9 cellular contexts compared by ENCODE assay signal in genomic region chr3:194255252-194256039, GRCh38.
DNase-seq lines count a peak whose midpoint lies in the region; ATAC-seq and TF ChIP-seq lines count a peak whose summit lies in the region.
"Had no signal": no experiment of that assay in that cellular context is flagged by ENCODE, and none has a peak within 500 bp of the region (broad histone marks: within the 10 kb centered on the region; RNA-seq: fewer than 3 reads in every experiment).

No MANE protein-coding gene starts in this region.

- peak overlapping the region; percentile 37; the same call in 1 of the 2 replicates for H3K9ac ChIP-seq in OCI-LY3 (ENCODE audit: low read length)
- H3K9ac ChIP-seq: KMS-11 had no signal

- H3K4me3 ChIP-seq in OCI-LY3 (ENCODE audit: low read length) = peak overlapping the region; percentile 39
- H3K4me3 ChIP-seq in left lung = no peak overlapping the region

- H2AFZ ChIP-seq in OCI-LY3 (ENCODE audit: low read depth, low read length) = peak overlapping the region; percentile 88

- peak; percentile 13 for DNase-seq in activated T-helper 1 cell treated with anti-CD3 and anti-CD28 coated beads, Interleukin-12 subunit alpha, Interleukin-12 subunit beta, Interleukin-2, Interleukin-4 antibody, amounts not matched to agents 30 ng/mL and 10 ng/mL and 1 ng/mL, durations not matched to agents 14 hours and 24 hours and 36 hours (ENCODE audit: low spot score)
- peak; percentile 87 to 91 for DNase-seq in left lung
- peak; percentile 19 for DNase-seq in stimulated activated CD8-positive, alpha-beta memory T cell treated with anti-CD3 and anti-CD28 coated beads, Interleukin-12 subunit alpha, Interleukin-12 subunit beta, amount 100 ng/mL, for 24 hours (ENCODE audit: extremely low read depth)

- peaks cover 2% of the 10 kb centered on the region for H3K27me3 Mint-ChIP-seq in activated T-helper 1 cell treated with anti-CD3 and anti-CD28 coated beads, Interleukin-12 subunit alpha, Interleukin-12 subunit beta, Interleukin-2, Interleukin-4 antibody, amounts not matched to agents 30 ng/mL and 10 ng/mL and 1 ng/mL, durations not matched to agents 14 hours and 24 hours and 36 hours (ENCODE audit: insufficient read depth)

- H3K27ac ChIP-seq in OCI-LY3 (ENCODE audit: low read length) (no peak overlapping the region), left lung (peak overlapping the region; percentile 45 to 56)
- H3K27ac ChIP-seq: KMS-11 had no signal

- H3K4me1 Mint-ChIP-seq in activated T-helper 1 cell treated with anti-CD3 and anti-CD28 coated beads, Interleukin-12 subunit alpha, Interleukin-12 subunit beta, Interleukin-2, Interleukin-4 antibody, amounts not matched to agents 30 ng/mL and 10 ng/mL and 1 ng/mL, durations not matched to agents 14 hours and 24 hours and 36 hours (ENCODE audit: low read depth) = peaks cover 30% of the 10 kb centered on the region

- H3K27me3 ChIP-seq in OCI-LY3 (ENCODE audit: low read depth, low read length) (peaks cover 8% of the 10 kb centered on the region; the same call in 1 of the 2 replicates), left lung (no peaks in the 10 kb centered on the region)

- no peaks in the 10 kb centered on the region for H4K20me1 ChIP-seq in OCI-LY3 (ENCODE audit: insufficient read depth, low read length)

- H3K36me3 ChIP-seq in OCI-LY3 (replicated peaks; ENCODE audit: low read depth, low read length) (peaks cover 2% of the 10 kb centered on the region), left lung (no peaks in the 10 kb centered on the region)

- peaks cover 9% of the 10 kb centered on the region for H3K4me1 ChIP-seq in OCI-LY3 (ENCODE audit: low read length)
- peaks cover 0 to 30% of the 10 kb centered on the region in 2 donors for H3K4me1 ChIP-seq in left lung

- TF ChIP-seq CTCF in OCI-LY3 (IDR thresholded peaks at IDR 0.05; ENCODE audit: low read depth, low read length) (no peak), left lung (IDR thresholded peaks at IDR 0.05) (no peak)

- intact Hi-C loops in activated T-helper 1 cell treated with anti-CD3 and anti-CD28 coated beads, Interleukin-12 subunit alpha, Interleukin-12 subunit beta, Interleukin-2, Interleukin-4 antibody, amounts not matched to agents 30 ng/mL and 10 ng/mL and 1 ng/mL, durations not matched to agents 14 hours and 24 hours and 36 hours (cut with micrococcal nuclease) = loop anchor here (5.0 kb wide), 2 partner anchors 48 to 118 kb away; partner anchors contain the start of gene HES1
- intact Hi-C loops in left lung (cut with DNase I) = no loop called here

- H3K4me3 Mint-ChIP-seq in activated T-helper 1 cell treated with anti-CD3 and anti-CD28 coated beads, Interleukin-12 subunit alpha, Interleukin-12 subunit beta, Interleukin-2, Interleukin-4 antibody, amounts not matched to agents 30 ng/mL and 10 ng/mL and 1 ng/mL, durations not matched to agents 14 hours and 24 hours and 36 hours = peak overlapping the region; percentile 48

- H3K9me3 Mint-ChIP-seq in activated T-helper 1 cell treated with anti-CD3 and anti-CD28 coated beads, Interleukin-12 subunit alpha, Interleukin-12 subunit beta, Interleukin-2, Interleukin-4 antibody, amounts not matched to agents 30 ng/mL and 10 ng/mL and 1 ng/mL, durations not matched to agents 14 hours and 24 hours and 36 hours = peaks cover 10% of the 10 kb centered on the region

- no peaks in the 10 kb centered on the region for H3K79me2 ChIP-seq in OCI-LY3 (ENCODE audit: low read length)

- ATAC-seq in GM19455 (IDR thresholded peaks at IDR 0.05; ENCODE audit: unreplicated experiment) (peak; percentile 51), left lung (peak; percentile 84), HG03045 (IDR thresholded peaks at IDR 0.05; ENCODE audit: unreplicated experiment) (no peak), HG02870 (IDR thresholded peaks at IDR 0.05; ENCODE audit: unreplicated experiment) (no peak), GM18858 (IDR thresholded peaks at IDR 0.05; ENCODE audit: unreplicated experiment) (no peak)

- H3K9me3 ChIP-seq in OCI-LY3 (ENCODE audit: insufficient read depth, low read length) (peaks cover 5% of the 10 kb centered on the region; the same call in 1 of the 2 replicates), left lung (peaks cover 0 to 6% of the 10 kb centered on the region in 2 donors)

- H3K36me3 Mint-ChIP-seq in activated T-helper 1 cell treated with anti-CD3 and anti-CD28 coated beads, Interleukin-12 subunit alpha, Interleukin-12 subunit beta, Interleukin-2, Interleukin-4 antibody, amounts not matched to agents 30 ng/mL and 10 ng/mL and 1 ng/mL, durations not matched to agents 14 hours and 24 hours and 36 hours (ENCODE audit: low read depth) = peaks cover 15% of the 10 kb centered on the region

- peak overlapping the region; percentile 55 for H3K4me2 ChIP-seq in OCI-LY3 (ENCODE audit: low read length)
- H3K4me2 ChIP-seq: KMS-11 had no signal

- peak overlapping the region; percentile 81 for H3K27ac Mint-ChIP-seq in activated T-helper 1 cell treated with anti-CD3 and anti-CD28 coated beads, Interleukin-12 subunit alpha, Interleukin-12 subunit beta, Interleukin-2, Interleukin-4 antibody, amounts not matched to agents 30 ng/mL and 10 ng/mL and 1 ng/mL, durations not matched to agents 14 hours and 24 hours and 36 hours

Comparison
In these comparisons a context has a peak if more than half of its experiments do, and no peak if none do; other contexts are left out.
1. ATAC-seq: peak in GM19455 (single experiment) and left lung (single experiment); none in HG03045 (single experiment), HG02870 (single experiment) and GM18858 (single experiment).
2. DNase-seq: peak in every context shown above with its lines; median percentile 89 in left lung; 19 in stimulated activated CD8-positive, alpha-beta memory T cell treated with anti-CD3 and anti-CD28 coated beads, Interleukin-12 subunit alpha, Interleukin-12 subunit beta, amount 100 ng/mL, for 24 hours; 13 in activated T-helper 1 cell treated with anti-CD3 and anti-CD28 coated beads, Interleukin-12 subunit alpha, Interleukin-12 subunit beta, Interleukin-2, Interleukin-4 antibody, amounts not matched to agents 30 ng/mL and 10 ng/mL and 1 ng/mL, durations not matched to agents 14 hours and 24 hours and 36 hours.